Comparison of ENCODE assay signal across 8 cellular contexts in genomic region chr9:26744362-26744965, GRCh38.
DNase-seq lines count a peak whose midpoint lies in the region; ATAC-seq, FAIRE-seq and TF ChIP-seq lines count a peak whose summit lies in the region.

No MANE protein-coding gene starts in this region.

- no peaks in the 10 kb centered on the region for H3K36me3 ChIP-seq in bronchial epithelial cell (ENCODE audit: control insufficient read depth, insufficient read depth, low read length)

- H3K9me3 Mint-ChIP-seq in activated CD4-positive, alpha-beta T cell treated with anti-CD3 and anti-CD28 coated beads for 36 hours (ENCODE audit: low read depth) = no peaks in the 10 kb centered on the region

- H3K36me3 Mint-ChIP-seq in activated CD4-positive, alpha-beta T cell treated with anti-CD3 and anti-CD28 coated beads for 36 hours (ENCODE audit: low read depth) = no peaks in the 10 kb centered on the region

- H3K27ac Mint-ChIP-seq in activated CD4-positive, alpha-beta T cell treated with anti-CD3 and anti-CD28 coated beads for 36 hours = no peak overlapping the region

- intact Hi-C loops in sciatic nerve (cut with DNase I) = no loop called here
- intact Hi-C loops in activated CD4-positive, alpha-beta T cell treated with anti-CD3 and anti-CD28 coated beads for 36 hours (cut with DNase I, micrococcal nuclease) = loop anchor here (1.0 to 2.0 kb wide), 4 partner anchors 112 to 532 kb away; no protein-coding TSS in a partner anchor

- POLR2A ChIA-PET in activated CD4-positive, alpha-beta T cell treated with anti-CD3 and anti-CD28 coated beads for 36 hours (lab: Charles Lee) = no interaction called here

- H3K4me3 Mint-ChIP-seq in activated CD4-positive, alpha-beta T cell treated with anti-CD3 and anti-CD28 coated beads for 36 hours = no peak overlapping the region

- no peak for ATAC-seq in GM21529 (IDR thresholded peaks at IDR 0.05; ENCODE audit: unreplicated experiment)
- no peak for ATAC-seq in HG03196 (IDR thresholded peaks at IDR 0.05; ENCODE audit: unreplicated experiment)
- no peak for ATAC-seq in sciatic nerve
- no peak for ATAC-seq in activated CD4-positive, alpha-beta T cell treated with anti-CD3 and anti-CD28 coated beads for 36 hours

- CTCF ChIA-PET in activated CD4-positive, alpha-beta T cell treated with anti-CD3 and anti-CD28 coated beads for 36 hours (lab: Charles Lee) = interaction anchor here (0.6 kb wide), 1 partner anchor 145 kb away, joined by 5 read pairs; no protein-coding TSS in a partner anchor

- H3K4me1 Mint-ChIP-seq in activated CD4-positive, alpha-beta T cell treated with anti-CD3 and anti-CD28 coated beads for 36 hours = no peaks in the 10 kb centered on the region

- H3K4me3 ChIP-seq in bronchial epithelial cell (ENCODE audit: low read depth, low read length) = no peak overlapping the region

- peaks cover 2% of the 10 kb centered on the region for H3K27me3 ChIP-seq in bronchial epithelial cell (ENCODE audit: control insufficient read depth, insufficient read depth, low read length)

- peaks cover 6% of the 10 kb centered on the region for H3K27me3 Mint-ChIP-seq in activated CD4-positive, alpha-beta T cell treated with anti-CD3 and anti-CD28 coated beads for 36 hours

- FAIRE-seq in bronchial epithelial cell (lab: Jason Lieb, UNC) = no peak

- DNase-seq in GM10266 (ENCODE audit: extremely low spot score) (no peak), NCI-H1694 treated with DMSO at 0.1 percent for 48 hours (lab: John Stamatoyannopoulos, UW) (peak; percentile 47), bronchial epithelial cell (ENCODE audit: low read depth) (peak; percentile 36), myocyte (ENCODE audit: low read depth) (peak; percentile 52), sciatic nerve (ENCODE audit: low spot score) (no peak)
- DNase-seq in activated CD4-positive, alpha-beta T cell treated with anti-CD3 and anti-CD28 coated beads for 36 hours = no peak

- TF ChIP-seq CTCF in GM10266 (IDR thresholded peaks at IDR 0.05; ENCODE audit: control insufficient read depth, insufficient read depth, low read depth, missing control alignments) (peak; percentile 73), bronchial epithelial cell (IDR thresholded peaks at IDR 0.05; ENCODE audit: insufficient read depth, low read length, severe bottlenecking) (peak; percentile 35)

Comparison
In these comparisons a context has a peak if more than half of its experiments do, and no peak if none do; other contexts are left out.
1. DNase-seq: peak in NCI-H1694 treated with DMSO at 0.1 percent for 48 hours (single experiment), bronchial epithelial cell (single experiment) and myocyte (single experiment); none in GM10266 (single experiment), sciatic nerve (single experiment) and activated CD4-positive, alpha-beta T cell treated with anti-CD3 and anti-CD28 coated beads for 36 hours (single experiment).